In the genomic region with DNA sequence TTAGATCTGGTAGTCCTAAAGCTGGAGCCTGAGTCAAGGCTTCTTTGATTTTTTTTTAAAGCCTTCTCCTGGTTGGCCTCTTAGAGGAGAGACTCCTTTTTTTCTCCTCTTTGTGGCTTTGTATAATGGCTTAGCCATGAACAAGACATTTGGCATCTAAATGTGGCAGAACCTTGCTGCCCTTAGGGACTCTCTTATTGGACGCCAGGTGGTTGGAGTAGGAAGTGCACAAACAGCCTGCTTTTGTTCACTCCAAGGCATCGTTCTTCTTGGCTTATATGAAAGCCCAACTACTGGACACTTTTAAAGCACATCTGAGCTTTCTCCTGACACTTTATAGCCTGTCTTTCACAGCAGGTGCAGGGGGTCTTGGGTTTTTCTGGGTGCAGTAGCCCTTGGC, we compare ENCODE assay signal across 9 cellular contexts. TPM values are rescaled to one million over a fixed set of nuclear protein-coding genes. Genes with fewer than 3 reads are reported as not detected.
DNase-seq lines count a peak whose midpoint lies in the region; ATAC-seq, FAIRE-seq and TF ChIP-seq lines count a peak whose summit lies in the region.
"Had no signal": no experiment of that assay in that cellular context is flagged by ENCODE, and none has a peak within 500 bp of the region (broad histone marks: within the 10 kb centered on the region; RNA-seq: fewer than 3 reads in every experiment).

No MANE protein-coding gene starts in this region.

- CTCF ChIA-PET in A549 (lab: Yijun Ruan, JAX) = interaction anchor here (1.0 kb wide), 1 partner anchor 15 kb away, joined by 3 read pairs; no protein-coding TSS in a partner anchor

- H3K27me3 ChIP-seq in liver (ENCODE audit: control insufficient read depth in 4 of 4, insufficient read depth in 4 of 4, low read length in 3 of 4) = no peaks in the 10 kb centered on the region

- H3K27me3 Mint-ChIP-seq in activated naive CD8-positive, alpha-beta T cell treated with anti-CD3 and anti-CD28 coated beads, Interleukin-2, amount 10 ng/mL, durations not matched to agents 7 days and 5 days = peaks cover 4% of the 10 kb centered on the region

- POLR2A ChIA-PET in A549 (lab: Yijun Ruan, JAX) = no interaction called here
- POLR2A ChIA-PET in activated naive CD8-positive, alpha-beta T cell treated with anti-CD3 and anti-CD28 coated beads, Interleukin-2, amount 10 ng/mL, durations not matched to agents 7 days and 5 days (lab: Charles Lee) = no interaction called here

- DNase-seq in A549 (ENCODE audit: low read depth in 1 of 2, low spot score in 1 of 2) (peak; percentile 13 to 27), GM12865 (ENCODE audit: low read depth) (peak; percentile 33), M059J (ENCODE audit: low read depth) (peak; percentile 26), T-helper 9 cell (no peak), superior temporal gyrus (ENCODE audit: extremely low spot score) (no peak)
- no peak for DNase-seq in activated naive CD8-positive, alpha-beta T cell treated with anti-CD3 and anti-CD28 coated beads, Interleukin-2, amount 10 ng/mL, durations not matched to agents 7 days and 5 days

- TF ChIP-seq RAD21 in A549 (conservative IDR thresholded peaks at IDR 0.05 in 1 of 2, IDR thresholded peaks at IDR 0.05 in 1 of 2) = no peak
- peak in 1 of 2 donors; percentile 7 for TF ChIP-seq RAD21 in liver (IDR thresholded peaks at IDR 0.05)

- TF ChIP-seq CTCF in A549 (IDR thresholded peaks at IDR 0.05) (no peak), GM12865 (IDR thresholded peaks at IDR 0.05; ENCODE audit: insufficient read depth, low read depth, low read length, missing control alignments) (peak; percentile 26), liver (IDR thresholded peaks at IDR 0.05; ENCODE audit: low read depth, low read length, missing input control) (peak; percentile 46)

- H3K4me3 Mint-ChIP-seq in activated naive CD8-positive, alpha-beta T cell treated with anti-CD3 and anti-CD28 coated beads, Interleukin-2, amount 10 ng/mL, durations not matched to agents 7 days and 5 days = peak overlapping the region; percentile 94

- no peak for FAIRE-seq in A549 (lab: Jason Lieb, UNC)
- FAIRE-seq: colon had no signal

- 7% methylated on average over 2 of the region's 2 CpGs for WGBS in A549 (ENCODE audit: missing lambda C conversion rate)
- 19% methylated on average over 2 of the region's 2 CpGs for WGBS in liver

- H3K27ac ChIP-seq in A549 (no peak overlapping the region), liver (ENCODE audit: low read depth in 1 of 2, low read length in 2 of 2) (no peak overlapping the region)

- TF ChIP-seq EP300 in A549 (IDR thresholded peaks at IDR 0.05) = no peak

- no peaks in the 10 kb centered on the region for H3K4me1 ChIP-seq in A549
- H3K4me1 ChIP-seq in liver (ENCODE audit: control insufficient read depth in 4 of 4, insufficient read depth in 4 of 4, low read length in 3 of 4) = peaks cover 0 to 17% (median 9%) of the 10 kb centered on the region in 4 donors

- H3K4me3 ChIP-seq in A549 (no peak overlapping the region), GM12865 (ENCODE audit: low read depth, low read length) (no peak overlapping the region), liver (ENCODE audit: low read depth in 1 of 3, low read length in 3 of 3) (no peak overlapping the region)

- peak overlapping the region in 1 of 2 donors; percentile 18 for H3K9ac ChIP-seq in liver (ENCODE audit: low read depth in 1 of 2, low read length in 2 of 2)

- TF ChIP-seq POLR2A in A549 (IDR thresholded peaks at IDR 0.05; ENCODE audit: low read length) = no peak

- H3K36me3 ChIP-seq in liver (ENCODE audit: control insufficient read depth in 4 of 4, insufficient read depth in 3 of 4, low read depth in 1 of 4, low read length in 3 of 4) = no peaks in the 10 kb centered on the region

- peaks cover 8% of the 10 kb centered on the region for H3K9me3 Mint-ChIP-seq in activated naive CD8-positive, alpha-beta T cell treated with anti-CD3 and anti-CD28 coated beads, Interleukin-2, amount 10 ng/mL, durations not matched to agents 7 days and 5 days

- H3K4me2 ChIP-seq in A549 = peak overlapping the region; percentile 77; the same call in 2 of the 3 replicates

- ATAC-seq in A549 (peak; percentile 80 to 88; a peak in 5 of 6 replicates), HG03342 (IDR thresholded peaks at IDR 0.05; ENCODE audit: unreplicated experiment) (no peak)
- peak; percentile 38 for ATAC-seq in activated naive CD8-positive, alpha-beta T cell treated with anti-CD3 and anti-CD28 coated beads, Interleukin-2, amount 10 ng/mL, durations not matched to agents 7 days and 5 days (ENCODE audit: low read depth)

- H3K4me1 Mint-ChIP-seq in activated naive CD8-positive, alpha-beta T cell treated with anti-CD3 and anti-CD28 coated beads, Interleukin-2, amount 10 ng/mL, durations not matched to agents 7 days and 5 days = peaks cover 17% of the 10 kb centered on the region

- peaks cover 5% of the 10 kb centered on the region for H3K36me3 Mint-ChIP-seq in activated naive CD8-positive, alpha-beta T cell treated with anti-CD3 and anti-CD28 coated beads, Interleukin-2, amount 10 ng/mL, durations not matched to agents 7 days and 5 days

- H3K9me3 ChIP-seq in A549 (peaks cover 1% of the 10 kb centered on the region; the same call in 1 of the 3 replicates), liver (ENCODE audit: control insufficient read depth in 4 of 4, low read length in 3 of 4) (no peaks in the 10 kb centered on the region)

- peak overlapping the region; percentile 96 for H3K27ac Mint-ChIP-seq in activated naive CD8-positive, alpha-beta T cell treated with anti-CD3 and anti-CD28 coated beads, Interleukin-2, amount 10 ng/mL, durations not matched to agents 7 days and 5 days

TF ChIP-seq in A549, 52 proteins besides CTCF, POLR2A, EP300 and RAD21:
- TF ChIP-seq, protein P1, sequence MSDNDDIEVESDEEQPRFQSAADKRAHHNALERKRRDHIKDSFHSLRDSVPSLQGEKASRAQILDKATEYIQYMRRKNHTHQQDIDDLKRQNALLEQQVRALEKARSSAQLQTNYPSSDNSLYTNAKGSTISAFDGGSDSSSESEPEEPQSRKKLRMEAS (IDR thresholded peaks at IDR 0.05) = no peak
- TF ChIP-seq PHF8 (IDR thresholded peaks at IDR 0.05; ENCODE audit: borderline replicate concordance, low read depth) (no peak), RARB (CRISPR knock-in tag; IDR thresholded peaks at IDR 0.05) (no peak), RNF2 (IDR thresholded peaks at IDR 0.05; ENCODE audit: borderline replicate concordance, low read depth) (no peak), FOSL2 (IDR thresholded peaks at IDR 0.05) (no peak), FOSL2 (CRISPR knock-in tag; IDR thresholded peaks at IDR 0.05) (no peak), HOXA7 (CRISPR knock-in tag; IDR thresholded peaks at IDR 0.05) (no peak), JUNB (IDR thresholded peaks at IDR 0.05) (no peak), KDM1A (IDR thresholded peaks at IDR 0.05; ENCODE audit: low read depth) (no peak), ZC3H11A (IDR thresholded peaks at IDR 0.05) (no peak)

TF ChIP-seq in liver, 16 proteins besides CTCF, POLR2A, EP300 and RAD21 (continues in another document):
- TF ChIP-seq SP1 (IDR thresholded peaks at IDR 0.05) (no peak), GABPA (IDR thresholded peaks at IDR 0.05 in 1 of 2, conservative IDR thresholded peaks at IDR 0.05 in 1 of 2) (no peak), REST (IDR thresholded peaks at IDR 0.05) (no peak), FOXA1 (IDR thresholded peaks at IDR 0.05) (no peak), RXRA (IDR thresholded peaks at IDR 0.05) (no peak), NR2F2 (IDR thresholded peaks at IDR 0.05) (no peak), EGR1 (IDR thresholded peaks at IDR 0.05; ENCODE audit: low read depth in 2 of 2) (no peak), TAF1 (conservative IDR thresholded peaks at IDR 0.05) (no peak), YY1 (IDR thresholded peaks at IDR 0.05) (no peak)
- TF ChIP-seq, protein P1 (IDR thresholded peaks at IDR 0.05) = no peak
- TF ChIP-seq, protein P2, sequence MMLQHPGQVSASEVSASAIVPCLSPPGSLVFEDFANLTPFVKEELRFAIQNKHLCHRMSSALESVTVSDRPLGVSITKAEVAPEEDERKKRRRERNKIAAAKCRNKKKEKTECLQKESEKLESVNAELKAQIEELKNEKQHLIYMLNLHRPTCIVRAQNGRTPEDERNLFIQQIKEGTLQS (IDR thresholded peaks at IDR 0.05) = no peak

RNA-seq across cellular contexts. Expression of gene ZPBP, which starts 25.0 kb away (rescaled TPM):
- polyA plus RNA-seq in A549 (2011; rRNA removed) (not detected in 2 replicates), A549 (2017; fragmentation: RNase III; extraction: RNeasy Plus Mini Kit Qiagen cat#74134 plus additional on column Dnase treatment) (not detected in 3 replicates), liver (under 1 TPM in 1 of 2 donors, not detected in 1; 0.05 TPM)
- polyA plus RNA-seq in A549 (2012; cell fraction: cytosol; rRNA removed) = not detected in 2 replicates
- polyA plus RNA-seq in A549 (2012; cell fraction: nucleus; rRNA removed) = not detected in 2 replicates
- not detected in 2 replicates for polyA minus RNA-seq in A549 (2011; rRNA and poly(A)+ RNA removed)
- total RNA-seq in M059J (2014; rRNA removed; shearing (Covaris generic)) = not detected in 2 replicates
- not detected for total RNA-seq in activated naive CD8-positive, alpha-beta T cell treated with anti-CD3 and anti-CD28 coated beads, Interleukin-2, amount 10 ng/mL, durations not matched to agents 7 days and 5 days
- total RNA-seq in liver = under 1 TPM; 0.14 to 0.17 TPM

Comparison
In these comparisons a context has a peak if more than half of its experiments do, and no peak if none do; other contexts are left out.
1. DNase-seq: peak in A549 (2 of 2), GM12865 (single experiment) and M059J (single experiment); none in activated naive CD8-positive, alpha-beta T cell treated with anti-CD3 and anti-CD28 coated beads, Interleukin-2, amount 10 ng/mL, durations not matched to agents 7 days and 5 days (single experiment), T-helper 9 cell (single experiment) and superior temporal gyrus (single experiment).